ENCODE assay signal across 10 cellular contexts in the genomic region with DNA sequence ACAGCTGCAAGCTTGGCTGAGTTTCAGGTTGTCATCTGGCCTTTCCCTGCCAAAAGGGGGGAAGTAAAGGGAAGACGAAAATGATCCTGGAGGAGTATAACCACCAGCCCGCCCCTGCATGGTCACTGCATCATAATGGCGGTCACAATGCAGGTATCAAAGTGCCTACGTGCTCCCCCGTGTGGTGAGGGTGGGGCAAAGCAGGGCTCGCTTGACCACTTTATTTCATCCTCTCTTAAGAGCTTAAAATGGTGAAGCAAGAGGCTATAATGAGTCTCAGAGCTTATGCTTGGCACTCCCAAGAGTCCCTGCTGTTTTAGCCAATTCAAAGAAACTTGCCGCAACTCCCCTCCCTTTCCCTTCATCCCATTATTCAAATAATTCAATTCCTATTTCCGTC.
DNase-seq lines count a peak whose midpoint lies in the region; ATAC-seq, FAIRE-seq and TF ChIP-seq lines count a peak whose summit lies in the region.
"Had no signal": no experiment of that assay in that cellular context is flagged by ENCODE, and none has a peak within 500 bp of the region (broad histone marks: within the 10 kb centered on the region; RNA-seq: fewer than 3 reads in every experiment).

No MANE protein-coding gene starts in this region.

- H3K36me3 ChIP-seq in mammary epithelial cell (ENCODE audit: insufficient read depth, low read length) (no peaks in the 10 kb centered on the region), Karpas-422 (ENCODE audit: insufficient read depth, low read length) (no peaks in the 10 kb centered on the region), colonic mucosa (no peaks in the 10 kb centered on the region)

- H3K36me3 Mint-ChIP-seq in MCF 10A (ENCODE audit: insufficient read depth, unreplicated experiment), result no peaks in the 10 kb centered on the region

- no peak for FAIRE-seq in urothelium cell line (lab: Jason Lieb, UNC)

- H3K79me2 ChIP-seq in mammary epithelial cell (ENCODE audit: insufficient read depth, low read length) (no peaks in the 10 kb centered on the region), Karpas-422 (ENCODE audit: low read length) (no peaks in the 10 kb centered on the region)

- 58% methylated on average over 7 of the region's 8 CpGs for WGBS in mammary epithelial cell (ENCODE audit: low coverage, missing lambda C conversion rate)

- H3K9me3 ChIP-seq in mammary epithelial cell (replicated peaks; ENCODE audit: insufficient read depth, low read length) (peaks cover 3% of the 10 kb centered on the region), Karpas-422 (ENCODE audit: low read length) (no peaks in the 10 kb centered on the region), colonic mucosa (no peaks in the 10 kb centered on the region)

- DNase-seq in mammary epithelial cell (no peak), MCF 10A (ENCODE audit: unreplicated experiment) (no peak), Karpas-422 (peak; percentile 61), colonic mucosa (no peak), urothelium cell line (ENCODE audit: low spot score) (peak; percentile 4)
- DNase-seq in activated CD4-positive, CD25-positive, alpha-beta regulatory T cell treated with anti-CD3 and anti-CD28 coated beads, Interleukin-2, amount 50 U/mL, for 72 hours, result no peak
- DNase-seq: DMS79 treated with DMSO at 0.1 percent for 48 hours, retina had no signal

- no peak overlapping the region for H3K4me3 ChIP-seq in mammary epithelial cell (replicated peaks in 1 of 3; ENCODE audit: insufficient read depth in 1 of 3, low read depth in 2 of 3, low read length in 3 of 3)
- no peak overlapping the region for H3K4me3 ChIP-seq in Karpas-422 (ENCODE audit: low read length)
- no peak overlapping the region for H3K4me3 ChIP-seq in colonic mucosa

- H2AFZ ChIP-seq in mammary epithelial cell (ENCODE audit: low read depth, low read length) (no peak overlapping the region), Karpas-422 (ENCODE audit: low read length) (no peak overlapping the region)

- POLR2A ChIA-PET in MCF 10A (lab: Yijun Ruan, JAX), result no interaction called here

- H3K9me2 ChIP-seq in Karpas-422 (replicated peaks; ENCODE audit: insufficient read depth, low read length), result no peaks in the 10 kb centered on the region

- H3K4me1 ChIP-seq in mammary epithelial cell (ENCODE audit: insufficient read depth, low read length), result no peaks in the 10 kb centered on the region
- no peaks in the 10 kb centered on the region for H3K4me1 ChIP-seq in Karpas-422 (ENCODE audit: low read length)
- H3K4me1 ChIP-seq in colonic mucosa, result no peaks in the 10 kb centered on the region

- H3K27ac Mint-ChIP-seq in MCF 10A (ENCODE audit: low read depth, unreplicated experiment), result no peak overlapping the region

- H3K27ac ChIP-seq in mammary epithelial cell (ENCODE audit: insufficient read depth, low read depth, low read length), result no peak overlapping the region
- no peak overlapping the region for H3K27ac ChIP-seq in Karpas-422 (ENCODE audit: low read length)
- no peak overlapping the region for H3K27ac ChIP-seq in colonic mucosa

- peaks cover 2% of the 10 kb centered on the region for H3K27me3 ChIP-seq in mammary epithelial cell (ENCODE audit: insufficient read depth, low read length)
- H3K27me3 ChIP-seq in Karpas-422 (ENCODE audit: low read length), result no peaks in the 10 kb centered on the region
- H3K27me3 ChIP-seq in colonic mucosa, result no peaks in the 10 kb centered on the region

- intact Hi-C loops in mammary epithelial cell (cut with micrococcal nuclease) (no loop called here), MCF 10A (cut with micrococcal nuclease) (no loop called here), colonic mucosa (cut with DNase I) (no loop called here)

- H3K4me2 ChIP-seq in mammary epithelial cell (ENCODE audit: insufficient read depth, low read depth, low read length) (no peak overlapping the region), Karpas-422 (ENCODE audit: low read depth, low read length, poor library complexity, severe bottlenecking) (no peak overlapping the region)

- in situ Hi-C loops in mammary epithelial cell (cut with MboI; ENCODE audit: low sequenced_read_pairs in 2 of 2), result no loop called here

- H3K9me3 Mint-ChIP-seq in MCF 10A (ENCODE audit: unreplicated experiment), result no peaks in the 10 kb centered on the region

- CTCF ChIA-PET in mammary epithelial cell (lab: Charles Lee; ENCODE audit: low non-redundant PET), result no interaction called here
- CTCF ChIA-PET in MCF 10A (lab: Yijun Ruan, JAX), result interaction anchor here (0.6 to 5.9 kb wide), 5 partner anchors 20 to 436 kb away, joined by 3 to 52 read pairs (median 5); no protein-coding TSS in a partner anchor

- BruUV-seq in mammary epithelial cell (replicated peaks; lab: Mats Ljungman, UMichigan) (no TSS peak), MCF 10A (replicated peaks; lab: Mats Ljungman, UMichigan) (no TSS peak)

- no peaks in the 10 kb centered on the region for H3K27me3 Mint-ChIP-seq in MCF 10A (ENCODE audit: insufficient read depth, unreplicated experiment)

- ATAC-seq in HG03442 (IDR thresholded peaks at IDR 0.05; ENCODE audit: unreplicated experiment) (no peak), HG02678 (IDR thresholded peaks at IDR 0.05; ENCODE audit: unreplicated experiment) (no peak)

- dilution Hi-C loops in mammary epithelial cell (cut with HindIII; ENCODE audit: low sequenced_read_pairs), result loop anchor here (25.0 kb wide), 1 partner anchor 428 kb away; no protein-coding TSS in a partner anchor

- H3K4me3 Mint-ChIP-seq in MCF 10A (ENCODE audit: unreplicated experiment), result no peak overlapping the region

- H4K20me1 ChIP-seq in mammary epithelial cell (ENCODE audit: insufficient read depth, low read length), result no peaks in the 10 kb centered on the region
- no peaks in the 10 kb centered on the region for H4K20me1 ChIP-seq in Karpas-422 (ENCODE audit: insufficient read depth, low read depth, low read length)

- peak; percentile 17 to 24 for TF ChIP-seq CTCF in mammary epithelial cell (conservative IDR thresholded peaks at IDR 0.05 in 1 of 2, IDR thresholded peaks at IDR 0.05 in 1 of 2; ENCODE audit: extremely low read depth in 1 of 2, insufficient read depth in 1 of 2, low read depth in 1 of 2, low read length in 2 of 2)
- no peak for TF ChIP-seq CTCF in MCF 10A (IDR thresholded peaks at IDR 0.05; ENCODE audit: unreplicated experiment)
- peak; percentile 32 for TF ChIP-seq CTCF in colonic mucosa (IDR thresholded peaks at IDR 0.05)

- H3K9ac ChIP-seq in mammary epithelial cell (ENCODE audit: insufficient read depth, low read length), result no peak overlapping the region
- H3K9ac ChIP-seq in Karpas-422 (ENCODE audit: low read length), result no peak overlapping the region
- H3K9ac ChIP-seq in colonic mucosa (ENCODE audit: low read depth in 2 of 2, low read length in 2 of 2), result no peak overlapping the region

- H3K4me1 Mint-ChIP-seq in MCF 10A (ENCODE audit: insufficient read depth, unreplicated experiment), result no peaks in the 10 kb centered on the region

Comparison
In these comparisons a context has a peak if more than half of its experiments do, and no peak if none do; other contexts are left out.
1. DNase-seq: peak in Karpas-422 (single experiment) and urothelium cell line (single experiment); none in mammary epithelial cell (single experiment), MCF 10A (single experiment), colonic mucosa (single experiment) and activated CD4-positive, CD25-positive, alpha-beta regulatory T cell treated with anti-CD3 and anti-CD28 coated beads, Interleukin-2, amount 50 U/mL, for 72 hours (single experiment).